8 cellular contexts compared by ENCODE assay signal in genomic region chr6:71287926-71288227, GRCh38. TPM values are rescaled to one million over a fixed set of nuclear protein-coding genes. Genes with fewer than 3 reads are reported as not detected.
DNase-seq lines count a peak whose midpoint lies in the region; ATAC-seq and TF ChIP-seq lines count a peak whose summit lies in the region.

No MANE protein-coding gene starts in this region.

- peak overlapping the region; percentile 65 to 73 for H3K4me3 ChIP-seq in cardiac fibroblast (replicated peaks in 1 of 2; ENCODE audit: low read depth in 2 of 2, low read length in 2 of 2)
- peak overlapping the region; percentile 57 for H3K4me3 ChIP-seq in mesodermal cell (ENCODE audit: extremely low read depth, insufficient read depth, low read length, poor library complexity, severe bottlenecking)
- H3K4me3 ChIP-seq in aorta (ENCODE audit: low read length in 2 of 2) = peak overlapping the region in 1 of 2 donors; percentile 90

- intact Hi-C loops in aorta (cut with DNase I) = no loop called here

- no peak overlapping the region for H3K27ac ChIP-seq in mesodermal cell (ENCODE audit: low read depth, low read length, severe bottlenecking)
- peak overlapping the region; percentile 1 to 75 for H3K27ac ChIP-seq in aorta (ENCODE audit: low read depth in 1 of 2, low read length in 2 of 2)

- 46% methylated on average over 3 of the region's 5 CpGs; no CpG with 5 or more reads in 1 of the 2 experiments for WGBS in mesodermal cell (ENCODE audit: insufficient coverage in 2 of 2), 2 experiments
- WGBS in aorta, 2 donors = 8% methylated on average over 5 of the region's 5 CpGs

- H3K27ac Mint-ChIP-seq in activated naive CD4-positive, alpha-beta T cell treated with anti-CD3 and anti-CD28 coated beads, Interleukin-2, amount 50 U/mL, for 24 hours = no peak overlapping the region
- H3K27ac Mint-ChIP-seq in activated naive CD4-positive, alpha-beta T cell treated with anti-CD3 and anti-CD28 coated beads, Interleukin-2, amount 50 U/mL, for 72 hours = peak overlapping the region in 1 of 2 donors; percentile 34

- peaks cover 29% of the 10 kb centered on the region for H3K4me1 Mint-ChIP-seq in activated naive CD4-positive, alpha-beta T cell treated with anti-CD3 and anti-CD28 coated beads, Interleukin-2, amount 50 U/mL, for 24 hours

- no peak for DNase-seq in activated naive CD4-positive, alpha-beta T cell treated with anti-CD3 and anti-CD28 coated beads, Interleukin-2, amount 50 U/mL, for 72 hours (ENCODE audit: low spot score in 2 of 2)
- DNase-seq in cardiac fibroblast (ENCODE audit: low read depth in 2 of 2) = no peak
- DNase-seq in aorta = no peak
- DNase-seq in stimulated activated CD8-positive, alpha-beta memory T cell treated with anti-CD3 and anti-CD28 coated beads, Interleukin-4, amount 100 ng/mL, for 48 hours = no peak
- no peak for DNase-seq in stimulated activated CD4-positive, alpha-beta T cell treated with anti-CD3 and anti-CD28 coated beads, Interleukin-2, amount 100 ng/mL, for 24 hours

- H3K27me3 ChIP-seq in aorta (ENCODE audit: control insufficient read depth in 1 of 2, insufficient read depth in 2 of 2, low read length in 1 of 2) = no peaks in the 10 kb centered on the region

- ATAC-seq in activated naive CD4-positive, alpha-beta T cell treated with anti-CD3 and anti-CD28 coated beads, Interleukin-2, amount 50 U/mL, for 72 hours = no peak
- peak; percentile 17 for ATAC-seq in aorta (ENCODE audit: low FRiP score)
- no peak for ATAC-seq in GM21515 (IDR thresholded peaks at IDR 0.05; ENCODE audit: unreplicated experiment)

- TF ChIP-seq CTCF in cardiac fibroblast (IDR thresholded peaks at IDR 0.05; ENCODE audit: low read depth, low read length) = no peak

- H3K4me1 ChIP-seq in mesodermal cell (ENCODE audit: control insufficient read depth, insufficient read depth, low read length, poor library complexity, severe bottlenecking) = peaks cover 5% of the 10 kb centered on the region
- H3K4me1 ChIP-seq in aorta (ENCODE audit: control insufficient read depth in 1 of 2, insufficient read depth in 2 of 2, low read length in 2 of 2) = peaks cover 0 to 4% of the 10 kb centered on the region in 2 donors

- H3K27me3 Mint-ChIP-seq in activated naive CD4-positive, alpha-beta T cell treated with anti-CD3 and anti-CD28 coated beads, Interleukin-2, amount 50 U/mL, for 24 hours = peaks cover 1% of the 10 kb centered on the region

- no peaks in the 10 kb centered on the region for H3K9me3 Mint-ChIP-seq in activated naive CD4-positive, alpha-beta T cell treated with anti-CD3 and anti-CD28 coated beads, Interleukin-2, amount 50 U/mL, for 24 hours
- H3K9me3 Mint-ChIP-seq in activated naive CD4-positive, alpha-beta T cell treated with anti-CD3 and anti-CD28 coated beads, Interleukin-2, amount 50 U/mL, for 72 hours = no peaks in the 10 kb centered on the region

- H3K9me3 ChIP-seq in mesodermal cell (ENCODE audit: control insufficient read depth, low read length) (no peaks in the 10 kb centered on the region), aorta (ENCODE audit: control insufficient read depth, low read length) (no peaks in the 10 kb centered on the region)

- H3K4me3 Mint-ChIP-seq in activated naive CD4-positive, alpha-beta T cell treated with anti-CD3 and anti-CD28 coated beads, Interleukin-2, amount 50 U/mL, for 24 hours = peak overlapping the region; percentile 82

- no peaks in the 10 kb centered on the region for H3K36me3 ChIP-seq in mesodermal cell (ENCODE audit: control insufficient read depth, insufficient read depth, low read length)
- H3K36me3 ChIP-seq in aorta (ENCODE audit: control insufficient read depth in 1 of 2, insufficient read depth in 2 of 2, low read length in 1 of 2) = no peaks in the 10 kb centered on the region

- H3K36me3 Mint-ChIP-seq in activated naive CD4-positive, alpha-beta T cell treated with anti-CD3 and anti-CD28 coated beads, Interleukin-2, amount 50 U/mL, for 24 hours = no peaks in the 10 kb centered on the region
- peaks cover 0 to 14% of the 10 kb centered on the region in 2 donors for H3K36me3 Mint-ChIP-seq in activated naive CD4-positive, alpha-beta T cell treated with anti-CD3 and anti-CD28 coated beads, Interleukin-2, amount 50 U/mL, for 72 hours

RNA-seq across cellular contexts. Expression of gene OGFRL1, which starts 0.7 kb away (rescaled TPM):
- 1 to 10 TPM; 1.3 to 4.2 TPM for total RNA-seq in activated naive CD4-positive, alpha-beta T cell treated with anti-CD3 and anti-CD28 coated beads, Interleukin-2, amount 50 U/mL, for 72 hours
- polyA plus RNA-seq in mesodermal cell (2013, experiment 1 of 2) = 9.0 TPM
- 11.3 TPM for polyA plus RNA-seq in mesodermal cell (2013, experiment 2 of 2)
- 10 to 100 TPM; 23.6 to 29.9 TPM for total RNA-seq in aorta
- polyA plus RNA-seq in aorta = 10 to 100 TPM in 1 of 2 donors, 1 to 10 TPM in 1; 6.8 to 11.9 TPM

Comparison
In these comparisons a context has a peak if more than half of its experiments do, and no peak if none do; other contexts are left out.
1. RNA of gene OGFRL1, which starts 0.7 kb away (total RNA-seq): 23.6 to 29.9 TPM in aorta; 1.3 to 4.2 TPM in activated naive CD4-positive, alpha-beta T cell treated with anti-CD3 and anti-CD28 coated beads, Interleukin-2, amount 50 U/mL, for 72 hours; every median in the first group is over 4 times any median in the second.